ENCODE assay signal across 11 cellular contexts in the genomic region with DNA sequence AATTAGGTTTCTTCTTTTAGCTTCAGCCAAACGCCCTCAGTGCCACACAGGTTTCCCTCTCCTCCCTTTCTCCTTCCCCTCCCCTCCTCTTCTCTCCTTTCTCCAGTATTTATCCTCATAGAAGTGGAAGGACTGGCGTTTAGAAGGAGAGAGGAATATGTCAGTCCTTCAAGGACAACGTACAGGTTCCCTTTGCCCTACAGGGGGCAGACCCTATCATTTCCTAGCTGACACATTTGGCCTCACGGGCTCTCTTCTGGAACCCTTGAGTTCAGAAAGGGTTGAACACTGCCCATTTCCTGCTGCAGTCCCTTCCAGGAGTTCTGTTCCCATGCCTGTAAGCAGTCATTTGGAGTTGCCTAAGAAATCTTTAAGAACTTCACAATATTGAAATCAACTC. TPM values are rescaled to one million over a fixed set of nuclear protein-coding genes. Genes with fewer than 3 reads are reported as not detected.
DNase-seq lines count a peak whose midpoint lies in the region; ATAC-seq and TF ChIP-seq lines count a peak whose summit lies in the region.
"Had no signal": no experiment of that assay in that cellular context is flagged by ENCODE, and none has a peak within 500 bp of the region (broad histone marks: within the 10 kb centered on the region; RNA-seq: fewer than 3 reads in every experiment).

No MANE protein-coding gene starts in this region.

- H3K4me1 ChIP-seq in smooth muscle cell (ENCODE audit: low read depth): peaks cover 6% of the 10 kb centered on the region

- no peak overlapping the region for H3K27ac ChIP-seq in smooth muscle cell (ENCODE audit: low read depth)
- H3K27ac ChIP-seq in CD4-positive, alpha-beta T cell (ENCODE audit: low read depth, low read length): no peak overlapping the region
- H3K27ac ChIP-seq: esophagus muscularis mucosa had no signal

- H3K79me2 ChIP-seq in smooth muscle cell (ENCODE audit: low read depth): no peaks in the 10 kb centered on the region

- DNase-seq in activated CD4-positive, alpha-beta T cell treated with anti-CD3 and anti-CD28 coated beads for 36 hours: peak; percentile 9
- no peak for DNase-seq in activated CD4-positive, alpha-beta T cell treated with anti-CD3 and anti-CD28 coated beads for 1 hour
- peak; percentile 70 for DNase-seq in NAMALWA (ENCODE audit: low spot score)
- DNase-seq in astrocyte of the spinal cord (ENCODE audit: low read depth, low spot score): no peak
- DNase-seq in smooth muscle cell (lab: John Stamatoyannopoulos, UW; ENCODE audit: unreplicated experiment): no peak
- no peak for DNase-seq in CD4-positive, alpha-beta T cell
- DNase-seq in globus pallidus (ENCODE audit: low spot score): no peak
- DNase-seq: CD4-positive, alpha-beta memory T cell; stimulated activated CD8-positive, alpha-beta memory T cell treated with anti-CD3 and anti-CD28 coated beads, Interleukin-4, amount 100 ng/mL, for 48 hours had no signal

- no peak overlapping the region for H3K27ac Mint-ChIP-seq in activated CD4-positive, alpha-beta T cell treated with anti-CD3 and anti-CD28 coated beads for 36 hours
- no peak overlapping the region for H3K27ac Mint-ChIP-seq in CD4-positive, alpha-beta T cell
- H3K27ac Mint-ChIP-seq: CD4-positive, alpha-beta memory T cell had no signal

- TF ChIP-seq CTCF in astrocyte of the spinal cord (IDR thresholded peaks at IDR 0.05; ENCODE audit: low read depth, low read length) (peak; percentile 18), smooth muscle cell (IDR thresholded peaks at IDR 0.05; ENCODE audit: borderline replicate concordance, insufficient read depth, poor library complexity, severe bottlenecking) (peak; percentile 28)
- no peak for TF ChIP-seq CTCF in CD4-positive, alpha-beta T cell (IDR thresholded peaks at IDR 0.05)

- H3K4me2 ChIP-seq in smooth muscle cell: no peak overlapping the region

- peaks cover 5% of the 10 kb centered on the region for H3K4me1 Mint-ChIP-seq in activated CD4-positive, alpha-beta T cell treated with anti-CD3 and anti-CD28 coated beads for 36 hours
- peaks cover 5% of the 10 kb centered on the region for H3K4me1 Mint-ChIP-seq in CD4-positive, alpha-beta T cell (ENCODE audit: low read depth)

- peaks cover 59% of the 10 kb centered on the region for H3K27me3 ChIP-seq in smooth muscle cell (ENCODE audit: low read depth)
- peaks cover 59% of the 10 kb centered on the region for H3K27me3 ChIP-seq in CD4-positive, alpha-beta T cell (ENCODE audit: control insufficient read depth, insufficient read depth, low read length)

- H3K9ac ChIP-seq in smooth muscle cell (ENCODE audit: low read depth): no peak overlapping the region

- CTCF ChIA-PET in activated CD4-positive, alpha-beta T cell treated with anti-CD3 and anti-CD28 coated beads for 36 hours (lab: Charles Lee): interaction anchor here (0.9 to 4.6 kb wide), 10 partner anchors 10 to 943 kb away, joined by 3 to 31 read pairs (median 4); no protein-coding TSS in a partner anchor
- CTCF ChIA-PET in CD4-positive, alpha-beta T cell (lab: Charles Lee): no interaction called here

- H3K9me3 ChIP-seq in smooth muscle cell (replicated peaks; ENCODE audit: low read depth): no peaks in the 10 kb centered on the region
- no peaks in the 10 kb centered on the region for H3K9me3 ChIP-seq in CD4-positive, alpha-beta T cell (ENCODE audit: control insufficient read depth, low read length)
- H3K9me3 ChIP-seq: esophagus muscularis mucosa had no signal

- H4K20me1 ChIP-seq in smooth muscle cell (ENCODE audit: low read depth): no peaks in the 10 kb centered on the region

- H3K4me3 ChIP-seq in astrocyte of the spinal cord (ENCODE audit: low read depth, low read length): no peak overlapping the region
- no peak overlapping the region for H3K4me3 ChIP-seq in smooth muscle cell

- no peak overlapping the region for H3K4me3 Mint-ChIP-seq in activated CD4-positive, alpha-beta T cell treated with anti-CD3 and anti-CD28 coated beads for 36 hours
- H3K4me3 Mint-ChIP-seq in CD4-positive, alpha-beta T cell: no peak overlapping the region
- H3K4me3 Mint-ChIP-seq: CD4-positive, alpha-beta memory T cell had no signal

- H2AFZ ChIP-seq in smooth muscle cell (ENCODE audit: low read depth): no peak overlapping the region

- no peaks in the 10 kb centered on the region for H3K9me3 Mint-ChIP-seq in activated CD4-positive, alpha-beta T cell treated with anti-CD3 and anti-CD28 coated beads for 36 hours (ENCODE audit: low read depth)
- H3K9me3 Mint-ChIP-seq in CD4-positive, alpha-beta T cell: no peaks in the 10 kb centered on the region
- H3K9me3 Mint-ChIP-seq: CD4-positive, alpha-beta memory T cell had no signal

- no peaks in the 10 kb centered on the region for H3K36me3 Mint-ChIP-seq in activated CD4-positive, alpha-beta T cell treated with anti-CD3 and anti-CD28 coated beads for 36 hours (ENCODE audit: low read depth)
- no peaks in the 10 kb centered on the region for H3K36me3 Mint-ChIP-seq in CD4-positive, alpha-beta T cell (ENCODE audit: low read depth)
- H3K36me3 Mint-ChIP-seq: CD4-positive, alpha-beta memory T cell had no signal

- peaks cover 47% of the 10 kb centered on the region for H3K27me3 Mint-ChIP-seq in activated CD4-positive, alpha-beta T cell treated with anti-CD3 and anti-CD28 coated beads for 36 hours
- peaks cover 81% of the 10 kb centered on the region for H3K27me3 Mint-ChIP-seq in CD4-positive, alpha-beta T cell

- POLR2A ChIA-PET in activated CD4-positive, alpha-beta T cell treated with anti-CD3 and anti-CD28 coated beads for 36 hours (lab: Charles Lee): no interaction called here
- POLR2A ChIA-PET in CD4-positive, alpha-beta T cell (lab: Charles Lee): interaction anchor here (1.9 kb wide), 1 partner anchor 941 kb away, joined by 6 read pairs; no protein-coding TSS in a partner anchor

- intact Hi-C loops in activated CD4-positive, alpha-beta T cell treated with anti-CD3 and anti-CD28 coated beads for 36 hours (cut with DNase I, micrococcal nuclease): no loop called here
- intact Hi-C loops in CD4-positive, alpha-beta T cell (cut with DNase I, micrococcal nuclease): loop anchor here in 1 of 2 experiments (5.0 to 10.0 kb wide), 2 partner anchors 602 to 1044 kb away; no protein-coding TSS in a partner anchor

- no peak for ATAC-seq in activated CD4-positive, alpha-beta T cell treated with anti-CD3 and anti-CD28 coated beads for 36 hours
- ATAC-seq in CD4-positive, alpha-beta T cell (ENCODE audit: poor library complexity): no peak
- no peak for ATAC-seq in GM21619 (IDR thresholded peaks at IDR 0.05; ENCODE audit: unreplicated experiment)

- H3F3A ChIP-seq in smooth muscle cell (ENCODE audit: low read depth): no peaks in the 10 kb centered on the region

- in situ Hi-C loops in astrocyte of the spinal cord (cut with HindIII; ENCODE audit: low sequenced_read_pairs): loop anchor here (25.0 kb wide), 1 partner anchor 937 kb away; a partner anchor contains a TSS

- H3K36me3 ChIP-seq in smooth muscle cell (ENCODE audit: low read depth): no peaks in the 10 kb centered on the region
- H3K36me3 ChIP-seq: esophagus muscularis mucosa had no signal

- WGBS in smooth muscle cell (ENCODE audit: low lambda C conversion rate): 28% methylated on average over 4 of the region's 4 CpGs

RNA-seq across cellular contexts. Expression of a gene that starts 46.1 kb away (rescaled TPM):
- total RNA-seq in activated CD4-positive, alpha-beta T cell treated with anti-CD3 and anti-CD28 coated beads for 36 hours: 10 to 100 TPM; 80.4 to 88.2 TPM
- 3.7 and 7.3 TPM in 2 replicates for total RNA-seq in smooth muscle cell
- polyA plus RNA-seq in smooth muscle cell: 2.2 and 2.7 TPM in 2 replicates
- total RNA-seq in CD4-positive, alpha-beta T cell: 1 to 10 TPM; 1.6 to 1.8 TPM

Comparison
In these comparisons a context has a peak if more than half of its experiments do, and no peak if none do; other contexts are left out.
1. DNase-seq: peak in activated CD4-positive, alpha-beta T cell treated with anti-CD3 and anti-CD28 coated beads for 36 hours (single experiment) and NAMALWA (single experiment); none in activated CD4-positive, alpha-beta T cell treated with anti-CD3 and anti-CD28 coated beads for 1 hour (single experiment), astrocyte of the spinal cord (single experiment), smooth muscle cell (single experiment), CD4-positive, alpha-beta T cell (0 of 10) and globus pallidus (single experiment).